ENCODE assay signal across 19 cellular contexts in genomic region chr12:92739099-92739498, GRCh38. TPM values are rescaled to one million over a fixed set of nuclear protein-coding genes. Genes with fewer than 3 reads are reported as not detected.
DNase-seq lines count a peak whose midpoint lies in the region; ATAC-seq, FAIRE-seq and TF ChIP-seq lines count a peak whose summit lies in the region.
"Had no signal": no experiment of that assay in that cellular context is flagged by ENCODE, and none has a peak within 500 bp of the region (broad histone marks: within the 10 kb centered on the region; RNA-seq: fewer than 3 reads in every experiment).

No MANE protein-coding gene starts in this region.

- H4K20me1 ChIP-seq in GM23338 (replicated peaks; ENCODE audit: insufficient read depth) (no peaks in the 10 kb centered on the region), PC-3 (ENCODE audit: low read length) (no peaks in the 10 kb centered on the region), fibroblast of lung (ENCODE audit: control insufficient read depth, extremely low read depth, insufficient read depth, low read length) (no peaks in the 10 kb centered on the region)

- no peaks in the 10 kb centered on the region for H3K9me3 Mint-ChIP-seq in GM23338
- H3K9me3 Mint-ChIP-seq in activated CD4-positive, alpha-beta T cell treated with anti-CD3 and anti-CD28 coated beads, Interleukin-2, amount 10 ng/mL, durations not matched to agents 7 days and 5 days = no peaks in the 10 kb centered on the region
- H3K9me3 Mint-ChIP-seq: central memory CD8-positive, alpha-beta T cell had no signal

- no peak overlapping the region for H3K27ac Mint-ChIP-seq in GM23338
- H3K27ac Mint-ChIP-seq in activated CD4-positive, alpha-beta T cell treated with anti-CD3 and anti-CD28 coated beads, Interleukin-2, amount 10 ng/mL, durations not matched to agents 7 days and 5 days = no peak overlapping the region
- H3K27ac Mint-ChIP-seq: progenitor cell of endocrine pancreas, T-helper 17 cell had no signal

- H3K9me3 ChIP-seq in PC-3 (ENCODE audit: low read length) (no peaks in the 10 kb centered on the region), fibroblast of lung (ENCODE audit: control insufficient read depth, insufficient read depth, low read depth, low read length) (no peaks in the 10 kb centered on the region), pancreas (no peaks in the 10 kb centered on the region)

- H2AFZ ChIP-seq in GM23338 (no peak overlapping the region), PC-3 (ENCODE audit: low read length) (0 out of 2 replicates have a peak overlapping the region, but pooled peaks have one; percentile 20), fibroblast of lung (ENCODE audit: low read length) (peak overlapping the region; percentile 12)

- peaks cover 12% of the 10 kb centered on the region for H3K4me1 ChIP-seq in GM23338 (ENCODE audit: insufficient read depth)
- peaks cover 15% of the 10 kb centered on the region for H3K4me1 ChIP-seq in PC-3 (ENCODE audit: insufficient read depth, low read length)
- peaks cover 7% of the 10 kb centered on the region for H3K4me1 ChIP-seq in fibroblast of lung (ENCODE audit: control insufficient read depth, extremely low read depth, insufficient read depth, low read length)
- peaks cover 0 to 14% (median 0%) of the 10 kb centered on the region in 3 donors for H3K4me1 ChIP-seq in pancreas

- H3K9me2 ChIP-seq in GM23338 (ENCODE audit: insufficient read depth) (0 out of 2 replicates have a peak, but pooled peaks cover 6% of the 10 kb centered on the region), PC-3 (replicated peaks; ENCODE audit: low read length) (no peaks in the 10 kb centered on the region)

- H3K27me3 Mint-ChIP-seq in GM23338 (ENCODE audit: insufficient read depth, low read depth, poor library complexity) = no peaks in the 10 kb centered on the region
- peaks cover 8% of the 10 kb centered on the region for H3K27me3 Mint-ChIP-seq in activated CD4-positive, alpha-beta T cell treated with anti-CD3 and anti-CD28 coated beads, Interleukin-2, amount 10 ng/mL, durations not matched to agents 7 days and 5 days

- no peak overlapping the region for H3K4me3 ChIP-seq in GM23338
- H3K4me3 ChIP-seq in PC-3 (ENCODE audit: low read length) = no peak overlapping the region
- H3K4me3 ChIP-seq in fibroblast of lung (replicated peaks in 1 of 4; ENCODE audit: control extremely low read depth in 1 of 4, insufficient read depth in 1 of 4, low read depth in 3 of 4, low read length in 4 of 4) = no peak overlapping the region
- no peak overlapping the region for H3K4me3 ChIP-seq in pancreas

- H3K27me3 ChIP-seq in GM23338 (ENCODE audit: insufficient read depth) (no peaks in the 10 kb centered on the region), PC-3 (ENCODE audit: low read length) (no peaks in the 10 kb centered on the region), fibroblast of lung (ENCODE audit: control insufficient read depth, insufficient read depth, low read length) (peaks cover 2% of the 10 kb centered on the region), pancreas (no peaks in the 10 kb centered on the region)

- TF ChIP-seq CTCF in GM23338 (conservative IDR thresholded peaks at IDR 0.05; ENCODE audit: low read depth in 2 of 2) (no peak), PC-3 (conservative IDR thresholded peaks at IDR 0.05; ENCODE audit: low read depth, low read length) (no peak), fibroblast of lung (conservative IDR thresholded peaks at IDR 0.05 in 1 of 2, IDR thresholded peaks at IDR 0.05 in 1 of 2; ENCODE audit: low read depth in 1 of 2, low read length in 2 of 2) (no peak), pancreas (IDR thresholded peaks at IDR 0.05) (no peak)

- no peaks in the 10 kb centered on the region for H3K36me3 ChIP-seq in GM23338 (ENCODE audit: insufficient read depth)
- no peaks in the 10 kb centered on the region for H3K36me3 ChIP-seq in PC-3 (ENCODE audit: low read depth, low read length)
- H3K36me3 ChIP-seq in fibroblast of lung (ENCODE audit: control insufficient read depth, insufficient read depth, low read length) = no peaks in the 10 kb centered on the region
- H3K36me3 ChIP-seq in pancreas = no peaks in the 10 kb centered on the region

- no peaks in the 10 kb centered on the region for H3F3A ChIP-seq in GM23338 (replicated peaks; ENCODE audit: low read depth)
- no peaks in the 10 kb centered on the region for H3F3A ChIP-seq in PC-3 (ENCODE audit: low read length, unreplicated experiment)

- no peak overlapping the region for H3K9ac ChIP-seq in PC-3 (ENCODE audit: low read length)
- H3K9ac ChIP-seq in fibroblast of lung (ENCODE audit: insufficient read depth, low read length) = no peak overlapping the region

- 78 to 79% methylated on average over 4 of the region's 4 CpGs for WGBS in pancreas, 2 donors

- ATAC-seq in GM23338 (peak; percentile 38; the same call in 2 of the 3 replicates), PC-3 (no peak), sciatic nerve (no peak), pancreas (no peak)
- ATAC-seq: activated CD4-positive, CD25-positive, alpha-beta regulatory T cell treated with anti-CD3 and anti-CD28 coated beads, Interleukin-2, amount 50 U/mL, for 24 hours; T-helper 17 cell had no signal

- CTCF ChIA-PET in PC-3 (lab: Charles Lee) = no interaction called here
- CTCF ChIA-PET in activated CD4-positive, alpha-beta T cell treated with anti-CD3 and anti-CD28 coated beads, Interleukin-2, amount 10 ng/mL, durations not matched to agents 7 days and 5 days (lab: Charles Lee) = interaction anchor here (0.6 to 0.9 kb wide), 2 partner anchors 520 to 1336 kb away, joined by 3 to 4 read pairs; no protein-coding TSS in a partner anchor

- H3K4me2 ChIP-seq in GM23338 = no peak overlapping the region
- no peak overlapping the region for H3K4me2 ChIP-seq in PC-3 (ENCODE audit: low read length)
- H3K4me2 ChIP-seq in fibroblast of lung (ENCODE audit: extremely low read depth, insufficient read depth, low read length) = no peak overlapping the region

- H3K36me3 Mint-ChIP-seq in GM23338 (ENCODE audit: low read depth) = no peaks in the 10 kb centered on the region; the same call in 2 of the 3 replicates
- H3K36me3 Mint-ChIP-seq in activated CD4-positive, alpha-beta T cell treated with anti-CD3 and anti-CD28 coated beads, Interleukin-2, amount 10 ng/mL, durations not matched to agents 7 days and 5 days (ENCODE audit: low read depth) = no peaks in the 10 kb centered on the region

- POLR2A ChIA-PET in PC-3 (lab: Charles Lee; ENCODE audit: unreplicated experiment) = no interaction called here
- POLR2A ChIA-PET in activated CD4-positive, alpha-beta T cell treated with anti-CD3 and anti-CD28 coated beads, Interleukin-2, amount 10 ng/mL, durations not matched to agents 7 days and 5 days (lab: Charles Lee) = no interaction called here

- H3K27ac ChIP-seq in GM23338 (ENCODE audit: low read depth) (no peak overlapping the region), PC-3 (ENCODE audit: low read length) (no peak overlapping the region), fibroblast of lung (ENCODE audit: insufficient read depth, low read length) (no peak overlapping the region), pancreas (no peak overlapping the region)

- DNase-seq in A172 (ENCODE audit: low spot score) (peak; percentile 15), GM23338 (ENCODE audit: low spot score) (peak; percentile 5), PC-3 (no peak), fibroblast of lung (ENCODE audit: low read depth in 2 of 2) (peak in 1 of 2 donors; percentile 15), sciatic nerve (ENCODE audit: low spot score) (no peak), frontal cortex (ENCODE audit: low spot score in 2 of 2) (no peak), pancreas (no peak)
- no peak for DNase-seq in activated CD4-positive, alpha-beta T cell treated with anti-CD3 and anti-CD28 coated beads, Interleukin-2, amount 10 ng/mL, durations not matched to agents 7 days and 5 days
- DNase-seq: activated effector memory CD4-positive, alpha-beta T cell treated with Interleukin-2 at 50 U/mL for 16 hours; amniotic stem cell; foreskin melanocyte; NCI-H1092; NCI-H2107; stimulated activated naive CD4-positive, alpha-beta T cell treated with Interleukin-2 at 50 U/mL for 16 hours; T-helper 17 cell had no signal

- no TSS peak for BruUV-seq in PC-3 (replicated peaks; lab: Mats Ljungman, UMichigan)

- no peak overlapping the region for H3K4me3 Mint-ChIP-seq in GM23338
- H3K4me3 Mint-ChIP-seq in activated CD4-positive, alpha-beta T cell treated with anti-CD3 and anti-CD28 coated beads, Interleukin-2, amount 10 ng/mL, durations not matched to agents 7 days and 5 days = no peak overlapping the region
- H3K4me3 Mint-ChIP-seq: central memory CD8-positive, alpha-beta T cell; T-helper 17 cell had no signal

- no peaks in the 10 kb centered on the region for H3K79me2 ChIP-seq in GM23338 (replicated peaks; ENCODE audit: insufficient read depth)
- no peaks in the 10 kb centered on the region for H3K79me2 ChIP-seq in PC-3 (ENCODE audit: low read length)
- no peaks in the 10 kb centered on the region for H3K79me2 ChIP-seq in fibroblast of lung (ENCODE audit: control insufficient read depth, insufficient read depth, low read length)

- intact Hi-C loops in PC-3 (cut with micrococcal nuclease) = no loop called here
- intact Hi-C loops in sciatic nerve (cut with DNase I) = no loop called here
- intact Hi-C loops in pancreas (cut with DNase I) = no loop called here

- FAIRE-seq in frontal cortex (lab: Jason Lieb, UNC) (no peak), pancreas (lab: Jason Lieb, UNC) (no peak)
- FAIRE-seq: GM19239 had no signal

- H3K4me1 Mint-ChIP-seq in GM23338 = peaks cover 15% of the 10 kb centered on the region
- H3K4me1 Mint-ChIP-seq in activated CD4-positive, alpha-beta T cell treated with anti-CD3 and anti-CD28 coated beads, Interleukin-2, amount 10 ng/mL, durations not matched to agents 7 days and 5 days = peaks cover 2% of the 10 kb centered on the region
- H3K4me1 Mint-ChIP-seq: central memory CD8-positive, alpha-beta T cell; T-helper 17 cell had no signal

TF ChIP-seq in GM23338, 12 proteins besides CTCF, POLR2A, EP300 and RAD21:
- TF ChIP-seq STAT1 (IDR thresholded peaks at IDR 0.05; ENCODE audit: unreplicated experiment) (no peak), EZH2phosphoT487 (IDR thresholded peaks at IDR 0.05; ENCODE audit: unreplicated experiment) (no peak), ZNF114 (CRISPR knock-in tag; IDR thresholded peaks at IDR 0.05) (no peak)

RNA-seq across cellular contexts. Expression of gene PLEKHG7, which starts 36.3 kb away (rescaled TPM):
- total RNA-seq in A172 (2014; rRNA removed; shearing (Covaris generic)) = not detected in 2 replicates
- total RNA-seq in GM23338 (2014; rRNA removed; shearing (Covaris generic)) = not detected in 2 replicates
- polyA plus RNA-seq in GM23338 (2016; fragmentation: Nextera tagmentation; extraction: Ambion mirVana) = not detected in 2 replicates
- total RNA-seq in PC-3 (2014; rRNA removed) = not detected in 2 replicates
- not detected in 2 replicates for total RNA-seq in fibroblast of lung
- not detected in 2 replicates for polyA plus RNA-seq in fibroblast of lung
- not detected in 2 replicates for polyA plus RNA-seq in fibroblast of lung (2012)
- not detected in 2 replicates for polyA minus RNA-seq in fibroblast of lung (ENCODE audit: low replicate concordance)
- total RNA-seq in sciatic nerve = 5.3 TPM
- total RNA-seq in frontal cortex = not detected
- total RNA-seq in activated CD4-positive, alpha-beta T cell treated with anti-CD3 and anti-CD28 coated beads, Interleukin-2, amount 10 ng/mL, durations not matched to agents 7 days and 5 days = not detected
- under 1 TPM; 0.13 to 0.92 (median 0.60) TPM for total RNA-seq in pancreas
- under 1 TPM; 0.42 to 0.73 TPM for polyA plus RNA-seq in pancreas

Comparison
In these comparisons a context has a peak if more than half of its experiments do, and no peak if none do; other contexts are left out.
1. DNase-seq: peak in A172 (single experiment) and GM23338 (single experiment); none in PC-3 (single experiment), sciatic nerve (single experiment), frontal cortex (0 of 2), activated CD4-positive, alpha-beta T cell treated with anti-CD3 and anti-CD28 coated beads, Interleukin-2, amount 10 ng/mL, durations not matched to agents 7 days and 5 days (single experiment) and pancreas (0 of 6).